9 cellular contexts compared by ENCODE assay signal in the genomic region with DNA sequence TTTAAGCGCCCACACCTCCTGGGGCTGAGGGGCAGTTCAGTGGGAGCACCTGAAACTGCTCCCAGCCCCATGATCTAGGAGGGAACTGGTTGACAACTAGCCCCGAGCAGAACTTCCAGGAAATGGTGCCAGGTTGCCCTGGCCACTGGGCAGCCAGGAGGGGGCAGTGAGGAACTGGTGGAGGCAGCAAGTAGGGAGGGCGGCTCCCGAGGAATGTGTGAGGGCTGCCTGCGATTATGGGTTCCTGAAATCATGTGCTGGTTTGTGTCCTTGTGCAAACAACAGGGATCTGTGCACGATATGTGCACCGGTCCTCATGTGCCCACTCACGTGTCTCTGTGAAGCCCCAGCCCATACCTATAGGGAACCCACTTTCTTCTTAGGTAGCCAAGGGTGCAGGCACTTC. TPM values are rescaled to one million over a fixed set of nuclear protein-coding genes. Genes with fewer than 3 reads are reported as not detected.
A peak's percentile ranks its signal among the peaks of the same experiment; 100 is the strongest.
DNase-seq lines count a peak whose midpoint lies in the region; ATAC-seq, FAIRE-seq and TF ChIP-seq lines count a peak whose summit lies in the region.
"Had no signal": no experiment of that assay in that cellular context is flagged by ENCODE, and none has a peak within 500 bp of the region (broad histone marks: within the 10 kb centered on the region; RNA-seq: fewer than 3 reads in every experiment).

No MANE protein-coding gene starts in this region.

- ATAC-seq in A549 = peak; percentile 43 to 63; a peak in 4 of 6 replicates
- peak; percentile 67 for ATAC-seq in gastroesophageal sphincter
- ATAC-seq in omental fat pad (ENCODE audit: low FRiP score) = peak; percentile 37
- ATAC-seq in HG02763 (IDR thresholded peaks at IDR 0.05; ENCODE audit: unreplicated experiment) = no peak

- H3K4me3 Mint-ChIP-seq in T-helper 2 cell treated with Interferon-gamma antibody and Interleukin-4, amounts not matched to agents 5 μg/mL and 100 μg/mL, for 36 hours = no peak overlapping the region

- TF ChIP-seq CTCF in A549 (IDR thresholded peaks at IDR 0.05) (0 out of 3 replicates have a peak, but pooled peaks have one; percentile 14), GM12864 (IDR thresholded peaks at IDR 0.05; ENCODE audit: low read depth, low read length, missing control alignments) (peak; percentile 34), gastroesophageal sphincter (IDR thresholded peaks at IDR 0.05) (peak in 3 of 4 experiments; percentile 65 to 84 (median 65)), omental fat pad (IDR thresholded peaks at IDR 0.05) (no peak)

- no peaks in the 10 kb centered on the region for H3K9me3 Mint-ChIP-seq in T-helper 2 cell treated with Interferon-gamma antibody and Interleukin-4, amounts not matched to agents 5 μg/mL and 100 μg/mL, for 36 hours

- peak in 1 of 2 experiments; percentile 54 for DNase-seq in A549 (ENCODE audit: low read depth in 1 of 2, low spot score in 1 of 2)
- no peak for DNase-seq in GM12864 (ENCODE audit: low read depth)
- peak; percentile 9 for DNase-seq in T1000 (lab: John Stamatoyannopoulos, UW)
- no peak for DNase-seq in omental fat pad (ENCODE audit: low spot score)
- DNase-seq in cortex of kidney (lab: John Stamatoyannopoulos, UW) = no peak
- no peak for DNase-seq in T-helper 2 cell treated with Interferon-gamma antibody and Interleukin-4, amounts not matched to agents 5 μg/mL and 100 μg/mL, for 36 hours (ENCODE audit: low spot score)

- peaks cover 0 to 15% of the 10 kb centered on the region in 2 donors for H3K36me3 ChIP-seq in gastroesophageal sphincter

- H3K4me1 Mint-ChIP-seq in T-helper 2 cell treated with Interferon-gamma antibody and Interleukin-4, amounts not matched to agents 5 μg/mL and 100 μg/mL, for 36 hours (ENCODE audit: low read depth) = peaks cover 17% of the 10 kb centered on the region

- H3K9me3 ChIP-seq in A549 (no peaks in the 10 kb centered on the region), gastroesophageal sphincter (no peaks in the 10 kb centered on the region)
- H3K9me3 ChIP-seq: HAP-1 had no signal

- no peak for TF ChIP-seq POLR2A in A549 (IDR thresholded peaks at IDR 0.05; ENCODE audit: low read length)
- TF ChIP-seq POLR2A in gastroesophageal sphincter (IDR thresholded peaks at IDR 0.05) = no peak

- H3K36me3 Mint-ChIP-seq in T-helper 2 cell treated with Interferon-gamma antibody and Interleukin-4, amounts not matched to agents 5 μg/mL and 100 μg/mL, for 36 hours (ENCODE audit: low read depth) = peaks cover 10% of the 10 kb centered on the region

- CTCF ChIA-PET in A549 (lab: Yijun Ruan, JAX) = interaction anchor here (0.7 to 9.6 kb wide), 8 partner anchors 12 to 206 kb away, joined by 3 to 158 read pairs (median 4); no protein-coding TSS in a partner anchor

- no peak overlapping the region for H3K27ac Mint-ChIP-seq in T-helper 2 cell treated with Interferon-gamma antibody and Interleukin-4, amounts not matched to agents 5 μg/mL and 100 μg/mL, for 36 hours

- H3K27me3 ChIP-seq in gastroesophageal sphincter = no peaks in the 10 kb centered on the region

- POLR2A ChIA-PET in A549 (lab: Yijun Ruan, JAX) = no interaction called here

- no peaks in the 10 kb centered on the region for H3K27me3 Mint-ChIP-seq in T-helper 2 cell treated with Interferon-gamma antibody and Interleukin-4, amounts not matched to agents 5 μg/mL and 100 μg/mL, for 36 hours (ENCODE audit: low read depth)

- H3K27ac ChIP-seq in A549 (no peak overlapping the region), gastroesophageal sphincter (peak overlapping the region; percentile 60 to 86 (median 83))

- WGBS in A549 (ENCODE audit: missing lambda C conversion rate) = 57% methylated on average over 8 of the region's 8 CpGs
- WGBS in gastroesophageal sphincter (ENCODE audit: low coverage in 1 of 2), 2 donors = 15% methylated on average over 5 of the region's 8 CpGs; no CpG with 5 or more reads in 1 of the 2 donors

- peak; percentile 11 to 50; a peak in 1 of 5 replicates for TF ChIP-seq RAD21 in A549 (conservative IDR thresholded peaks at IDR 0.05 in 1 of 2, IDR thresholded peaks at IDR 0.05 in 1 of 2)

- no peak for FAIRE-seq in A549 (lab: Jason Lieb, UNC)

- H3K4me1 ChIP-seq in A549 (peaks cover 10% of the 10 kb centered on the region; the same call in 1 of the 3 replicates), gastroesophageal sphincter (peaks cover 3 to 92% (median 50%) of the 10 kb centered on the region in 3 donors)
- H3K4me1 ChIP-seq: HAP-1 had no signal

- TF ChIP-seq EP300 in A549 (IDR thresholded peaks at IDR 0.05) (no peak), gastroesophageal sphincter (IDR thresholded peaks at IDR 0.05) (no peak)

- H3K4me2 ChIP-seq in A549 = no peak overlapping the region

- no peak overlapping the region for H3K4me3 ChIP-seq in A549
- H3K4me3 ChIP-seq in GM12864 (ENCODE audit: low read depth, low read length) = no peak overlapping the region
- no peak overlapping the region for H3K4me3 ChIP-seq in gastroesophageal sphincter
- H3K4me3 ChIP-seq: HAP-1 had no signal

TF ChIP-seq in A549, 52 proteins besides CTCF, POLR2A, EP300 and RAD21:
- TF ChIP-seq JUN (IDR thresholded peaks at IDR 0.05) (no peak), FOSB (CRISPR knock-in tag; IDR thresholded peaks at IDR 0.05) (no peak), ZC3H11A (IDR thresholded peaks at IDR 0.05) (no peak), PHF8 (IDR thresholded peaks at IDR 0.05; ENCODE audit: borderline replicate concordance, low read depth) (no peak), HOXA7 (CRISPR knock-in tag; IDR thresholded peaks at IDR 0.05) (no peak), CBX2 (IDR thresholded peaks at IDR 0.05; ENCODE audit: borderline replicate concordance, low read depth) (no peak), KDM5A (IDR thresholded peaks at IDR 0.05) (no peak)

RNA-seq across cellular contexts. Expression of a gene that starts 9.9 kb away (rescaled TPM):
- polyA plus RNA-seq in A549 (2011; rRNA removed) (1.3 and 1.7 TPM in 2 replicates), A549 (2017; fragmentation: RNase III; extraction: RNeasy Plus Mini Kit Qiagen cat#74134 plus additional on column Dnase treatment) (0.64 to 0.95 TPM (median 0.76 TPM) in 3 replicates)
- polyA plus RNA-seq in A549 (2012; cell fraction: cytosol; rRNA removed) = 3.9 and 5.3 TPM in 2 replicates
- 5.7 and 6.1 TPM in 2 replicates for polyA plus RNA-seq in A549 (2012; cell fraction: nucleus; rRNA removed)
- 2.1 and 3.4 TPM in 2 replicates for polyA minus RNA-seq in A549 (2011; rRNA and poly(A)+ RNA removed)
- total RNA-seq in gastroesophageal sphincter (under 1 TPM in 1 of 4 donors, not detected in 3; 0.67 TPM), omental fat pad (1 to 10 TPM in 1 of 4 donors, under 1 TPM in 2, not detected in 1; 0.19 to 1.3 (median 0.65) TPM)

RNA-seq across cellular contexts. Expression of a gene that starts 19.2 kb away (rescaled TPM):
- not detected in 2 replicates for polyA plus RNA-seq in A549 (2011; rRNA removed)
- polyA plus RNA-seq in A549 (2012; cell fraction: cytosol; rRNA removed) = not detected in 2 replicates
- polyA plus RNA-seq in A549 (2012; cell fraction: nucleus; rRNA removed) = not detected in 2 replicates
- polyA plus RNA-seq in A549 (2017; fragmentation: RNase III; extraction: RNeasy Plus Mini Kit Qiagen cat#74134 plus additional on column Dnase treatment) = not detected in 3 replicates
- polyA minus RNA-seq in A549 (2011; rRNA and poly(A)+ RNA removed) = not detected in 2 replicates
- not detected for total RNA-seq in gastroesophageal sphincter
- total RNA-seq in omental fat pad = not detected

RNA-seq across cellular contexts. Expression of a gene that starts 27.7 kb away (rescaled TPM):
- polyA plus RNA-seq in A549 (2011; rRNA removed) (not detected in 2 replicates), A549 (2017; fragmentation: RNase III; extraction: RNeasy Plus Mini Kit Qiagen cat#74134 plus additional on column Dnase treatment) (not detected in 3 replicates)
- polyA plus RNA-seq in A549 (2012; cell fraction: cytosol; rRNA removed) = not detected in 2 replicates
- not detected in 2 replicates for polyA plus RNA-seq in A549 (2012; cell fraction: nucleus; rRNA removed)
- not detected in 2 replicates for polyA minus RNA-seq in A549 (2011; rRNA and poly(A)+ RNA removed)
- total RNA-seq in gastroesophageal sphincter (10 to 100 TPM in 1 of 4 donors, 1 to 10 TPM in 3; 4.6 to 11.5 (median 6.3) TPM), omental fat pad (100 to 1,000 TPM in 1 of 4 donors, 10 to 100 TPM in 3; 33.1 to 451 (median 75.9) TPM)

RNA-seq across cellular contexts. Expression of a gene that starts 35.6 kb away (rescaled TPM):
- polyA plus RNA-seq in A549 (2011; rRNA removed) (3.6 and 3.7 TPM in 2 replicates), A549 (2017; fragmentation: RNase III; extraction: RNeasy Plus Mini Kit Qiagen cat#74134 plus additional on column Dnase treatment) (7.5 to 8.5 TPM (median 8.3 TPM) in 3 replicates)
- 5.7 and 6.0 TPM in 2 replicates for polyA plus RNA-seq in A549 (2012; cell fraction: cytosol; rRNA removed)
- 32.7 and 42.7 TPM in 2 replicates for polyA plus RNA-seq in A549 (2012; cell fraction: nucleus; rRNA removed)
- polyA minus RNA-seq in A549 (2011; rRNA and poly(A)+ RNA removed) = 5.3 and 5.8 TPM in 2 replicates
- total RNA-seq in gastroesophageal sphincter (10 to 100 TPM; 31.1 to 64.3 (median 54.3) TPM), omental fat pad (100 to 1,000 TPM in 1 of 4 donors, 10 to 100 TPM in 3; 26.8 to 129 (median 43.4) TPM)

Comparison
In these comparisons a context has a peak if more than half of its experiments do, and no peak if none do; other contexts are left out.
1. H3K27ac ChIP-seq: peak in gastroesophageal sphincter (4 of 4); none in A549 (0 of 2).
2. CTCF ChIP-seq: peak in A549 (single experiment), GM12864 (single experiment) and gastroesophageal sphincter (3 of 4); none in omental fat pad (0 of 3).